Comparison of ENCODE assay signal across 23 cellular contexts in genomic region chr5:34467436-34467835, GRCh38.
"Had no signal": no experiment of that assay in that cellular context is flagged by ENCODE, and none has a peak within 500 bp of the region (broad histone marks: within the 10 kb centered on the region; RNA-seq: fewer than 3 reads in every experiment).

No MANE protein-coding gene starts in this region.

- H3K4me3 ChIP-seq: adrenal gland, gastroesophageal sphincter, spleen, tibial nerve had no signal

- ATAC-seq: activated T-cell treated with anti-CD3 and anti-CD28 coated beads, Interleukin-2, amount 50 U/mL, for 72 hours; gastroesophageal sphincter; naive thymus-derived CD4-positive, alpha-beta T cell; right cardiac atrium had no signal

- H3K4me1 ChIP-seq: adrenal gland, gastroesophageal sphincter, spleen, tibial nerve had no signal

- H3K4me1 Mint-ChIP-seq: immature natural killer cell, neural crest cell had no signal

- H3K36me3 Mint-ChIP-seq: activated naive CD8-positive, alpha-beta T cell treated with anti-CD3 and anti-CD28 coated beads for 36 hours; brain; immature natural killer cell; mesothelial cell of epicardium; naive thymus-derived CD4-positive, alpha-beta T cell had no signal

- H3K4me3 Mint-ChIP-seq: activated CD4-positive, alpha-beta memory T cell treated with anti-CD3 and anti-CD28 coated beads, Interleukin-2, amount 10 ng/mL, durations not matched to agents 7 days and 5 days; activated CD4-positive, alpha-beta T cell treated with anti-CD3 and anti-CD28 coated beads, Interleukin-2, amount 10 ng/mL, durations not matched to agents 24 days and 14 days; activated naive CD4-positive, alpha-beta T cell treated with anti-CD3 and anti-CD28 coated beads for 36 hours; activated naive CD8-positive, alpha-beta T cell treated with anti-CD3 and anti-CD28 coated beads for 36 hours; activated T-cell treated with anti-CD3 and anti-CD28 coated beads, Interleukin-2, amount 50 U/mL, for 72 hours; brain; immature natural killer cell; mesothelial cell of epicardium; naive thymus-derived CD4-positive, alpha-beta T cell; neural crest cell had no signal

- H3K27me3 ChIP-seq: adrenal gland, gastroesophageal sphincter, spleen, tibial nerve had no signal

- H3K9me3 Mint-ChIP-seq: activated CD4-positive, alpha-beta memory T cell treated with anti-CD3 and anti-CD28 coated beads, Interleukin-2, amount 10 ng/mL, durations not matched to agents 7 days and 5 days; activated CD4-positive, alpha-beta T cell treated with anti-CD3 and anti-CD28 coated beads, Interleukin-2, amount 10 ng/mL, durations not matched to agents 24 days and 14 days; activated naive CD4-positive, alpha-beta T cell treated with anti-CD3 and anti-CD28 coated beads for 36 hours; activated naive CD8-positive, alpha-beta T cell treated with anti-CD3 and anti-CD28 coated beads for 36 hours; activated T-cell treated with anti-CD3 and anti-CD28 coated beads, Interleukin-2, amount 50 U/mL, for 72 hours; immature natural killer cell; naive thymus-derived CD4-positive, alpha-beta T cell had no signal

- H3K36me3 ChIP-seq: adrenal gland, gastroesophageal sphincter, spleen, tibial nerve had no signal

- H3K9me3 ChIP-seq: adrenal gland, gastroesophageal sphincter, spleen, tibial nerve had no signal

- DNase-seq: activated CD4-positive, alpha-beta memory T cell treated with anti-CD3 and anti-CD28 coated beads, Interleukin-2, amount 10 ng/mL, durations not matched to agents 7 days and 5 days; activated CD4-positive, alpha-beta T cell treated with anti-CD3 and anti-CD28 coated beads, Interleukin-2, amount 10 ng/mL, durations not matched to agents 24 days and 14 days; activated CD4-positive, CD25-positive, alpha-beta regulatory T cell treated with anti-CD3 and anti-CD28 coated beads, Interleukin-2, amount 50 U/mL, for 72 hours; activated naive CD4-positive, alpha-beta T cell treated with anti-CD3 and anti-CD28 coated beads for 36 hours; activated naive CD8-positive, alpha-beta T cell treated with anti-CD3 and anti-CD28 coated beads for 36 hours; activated T-cell treated with anti-CD3 and anti-CD28 coated beads, Interleukin-2, amount 50 U/mL, for 72 hours; adrenal gland; aorta; hippocampal formation; immature natural killer cell; kidney; left colon; naive thymus-derived CD4-positive, alpha-beta T cell; occipital lobe; right cardiac atrium; spleen; stimulated activated naive CD4-positive, alpha-beta T cell; T-helper 9 cell had no signal

- H3K27ac ChIP-seq: adrenal gland, gastroesophageal sphincter, spleen, tibial nerve had no signal
